Comparison of ENCODE assay signal across 17 cellular contexts in genomic region chr12:70553391-70553859, GRCh38.
DNase-seq lines count a peak whose midpoint lies in the region; ATAC-seq, FAIRE-seq and TF ChIP-seq lines count a peak whose summit lies in the region.
"Had no signal": no experiment of that assay in that cellular context is flagged by ENCODE, and none has a peak within 500 bp of the region (broad histone marks: within the 10 kb centered on the region; RNA-seq: fewer than 3 reads in every experiment).

No MANE protein-coding gene starts in this region.

- peak; percentile 69 to 90 (median 72) for ATAC-seq in heart left ventricle
- ATAC-seq in Right ventricle myocardium inferior, result no peak

- H3K27me3 ChIP-seq in heart left ventricle (no peaks in the 10 kb centered on the region), astrocyte (ENCODE audit: insufficient read depth, low read length) (no peaks in the 10 kb centered on the region), mammary epithelial cell (ENCODE audit: insufficient read depth, low read length) (no peaks in the 10 kb centered on the region)

- no peaks in the 10 kb centered on the region for H3K79me2 ChIP-seq in astrocyte (ENCODE audit: insufficient read depth, low read length)
- H3K79me2 ChIP-seq in mammary epithelial cell (ENCODE audit: insufficient read depth, low read length), result no peaks in the 10 kb centered on the region

- WGBS in heart left ventricle, 4 donors, result 34 to 55% (median 43%) methylated on average over 2 of the region's 2 CpGs
- WGBS in mammary epithelial cell (ENCODE audit: low coverage, missing lambda C conversion rate), result 95% methylated on average over 2 of the region's 2 CpGs

- no peak overlapping the region for H3K4me3 ChIP-seq in heart left ventricle
- no peak overlapping the region for H3K4me3 ChIP-seq in astrocyte (ENCODE audit: insufficient read depth, low read depth, low read length)
- no peak overlapping the region for H3K4me3 ChIP-seq in mammary epithelial cell (replicated peaks in 1 of 3; ENCODE audit: insufficient read depth in 1 of 3, low read depth in 2 of 3, low read length in 3 of 3)

- H3K27me3 Mint-ChIP-seq in astrocyte (ENCODE audit: low read depth, unreplicated experiment), result no peaks in the 10 kb centered on the region
- H3K27me3 Mint-ChIP-seq in mesothelial cell of epicardium (ENCODE audit: low read depth), result peaks cover 6% of the 10 kb centered on the region

- H3K4me2 ChIP-seq in astrocyte (ENCODE audit: low read length) (no peak overlapping the region), mammary epithelial cell (ENCODE audit: insufficient read depth, low read depth, low read length) (no peak overlapping the region)

- H4K20me1 ChIP-seq in astrocyte (ENCODE audit: insufficient read depth, low read length), result no peaks in the 10 kb centered on the region
- H4K20me1 ChIP-seq in mammary epithelial cell (ENCODE audit: insufficient read depth, low read length), result no peaks in the 10 kb centered on the region

- H3K4me1 Mint-ChIP-seq in astrocyte (ENCODE audit: low read depth, unreplicated experiment) (peaks cover 13% of the 10 kb centered on the region), mesothelial cell of epicardium (peaks cover 12% of the 10 kb centered on the region)

- in situ Hi-C loops in GM13977 (cut with MboI; ENCODE audit: low pct_unique_long_range_greater_than_20kb, low sequenced_read_pairs, unreplicated experiment) (no loop called here), mammary epithelial cell (cut with MboI; ENCODE audit: low sequenced_read_pairs in 2 of 2) (loop anchor here in 1 of 2 donors (25.0 kb wide), 1 partner anchor 191 kb away; the partner anchor contains the start of gene KCNMB4)

- H3K27ac ChIP-seq in heart left ventricle, result no peak overlapping the region
- H3K27ac ChIP-seq in astrocyte (ENCODE audit: low read depth, low read length), result no peak overlapping the region
- H3K27ac ChIP-seq in mammary epithelial cell (ENCODE audit: insufficient read depth, low read depth, low read length), result no peak overlapping the region

- H3K36me3 Mint-ChIP-seq in astrocyte (ENCODE audit: low read depth, unreplicated experiment) (no peaks in the 10 kb centered on the region), mesothelial cell of epicardium (no peaks in the 10 kb centered on the region)

- H3K9me3 ChIP-seq in heart left ventricle (no peaks in the 10 kb centered on the region), astrocyte (ENCODE audit: insufficient read depth, low read depth, low read length) (no peaks in the 10 kb centered on the region), mammary epithelial cell (replicated peaks; ENCODE audit: insufficient read depth, low read length) (no peaks in the 10 kb centered on the region)

- FAIRE-seq in astrocyte (lab: Jason Lieb, UNC), result no peak
- FAIRE-seq: H1, RCC 7860 had no signal

- TF ChIP-seq POLR2A in heart left ventricle (IDR thresholded peaks at IDR 0.05), result no peak

- H2AFZ ChIP-seq in astrocyte (ENCODE audit: low read depth, low read length) (no peak overlapping the region), mammary epithelial cell (ENCODE audit: low read depth, low read length) (no peak overlapping the region)

- H3K9me3 Mint-ChIP-seq in astrocyte (ENCODE audit: unreplicated experiment) (peaks cover 2% of the 10 kb centered on the region), mesothelial cell of epicardium (no peaks in the 10 kb centered on the region)

- H3K4me1 ChIP-seq in heart left ventricle (peaks cover 0 to 36% (median 10%) of the 10 kb centered on the region in 12 donors), astrocyte (ENCODE audit: insufficient read depth, low read length) (peaks cover 3% of the 10 kb centered on the region), mammary epithelial cell (ENCODE audit: insufficient read depth, low read length) (peaks cover 14% of the 10 kb centered on the region)

- no TSS peak for BruUV-seq in mammary epithelial cell (replicated peaks; lab: Mats Ljungman, UMichigan)

- H3K4me3 Mint-ChIP-seq in astrocyte (ENCODE audit: unreplicated experiment), result no peak overlapping the region
- no peak overlapping the region for H3K4me3 Mint-ChIP-seq in mesothelial cell of epicardium

- intact Hi-C loops in heart left ventricle (cut with DNase I) (no loop called here), Right ventricle myocardium inferior (cut with DNase I) (no loop called here), mammary epithelial cell (cut with micrococcal nuclease) (no loop called here)

- TF ChIP-seq CTCF in heart left ventricle (IDR thresholded peaks at IDR 0.05) (no peak), astrocyte (IDR thresholded peaks at IDR 0.05; ENCODE audit: insufficient read depth, low read depth, low read length) (no peak), mesothelial cell of epicardium (IDR thresholded peaks at IDR 0.05; ENCODE audit: unreplicated experiment) (no peak), GM13977 (IDR thresholded peaks at IDR 0.05; ENCODE audit: extremely low read depth, insufficient read depth, missing control alignments) (no peak), mammary epithelial cell (conservative IDR thresholded peaks at IDR 0.05 in 1 of 2, IDR thresholded peaks at IDR 0.05 in 1 of 2; ENCODE audit: extremely low read depth in 1 of 2, insufficient read depth in 1 of 2, low read depth in 1 of 2, low read length in 2 of 2) (no peak)

- CTCF ChIA-PET in mammary epithelial cell (lab: Charles Lee; ENCODE audit: low non-redundant PET), result no interaction called here

- dilution Hi-C loops in mammary epithelial cell (cut with HindIII; ENCODE audit: low sequenced_read_pairs), result loop anchor here (25.0 kb wide), 1 partner anchor 666 kb away; no protein-coding TSS in a partner anchor

- peak in 1 of 5 donors; percentile 16 for DNase-seq in heart left ventricle
- DNase-seq in Right ventricle myocardium inferior (ENCODE audit: missing footprints), result no peak
- DNase-seq in NCI-H1092 (lab: John Stamatoyannopoulos, UW), result peak; percentile 2
- DNase-seq in astrocyte (ENCODE audit: low read depth), result peak; percentile 27
- DNase-seq in mesothelial cell of epicardium (ENCODE audit: low spot score in 2 of 2, unreplicated experiment in 2 of 2), result no peak
- DNase-seq in activated CD4-positive, alpha-beta T cell treated with anti-CD3 and anti-CD28 coated beads, Interleukin-2, amount 50 U/mL, for 1 hour, result no peak
- DNase-seq in GM13977 (ENCODE audit: low spot score), result no peak
- no peak for DNase-seq in mammary epithelial cell
- DNase-seq: C1 segment of cervical spinal cord, GF-D8, MM.1S, NCI-H187, NCI-H510A treated with DMSO at 0.1 percent for 48 hours, NCI-H82, SHP77 treated with DMSO at 0.1 percent for 48 hours had no signal

- H3K36me3 ChIP-seq in heart left ventricle (peaks cover 0 to 98% (median 4%) of the 10 kb centered on the region in 9 donors), astrocyte (ENCODE audit: insufficient read depth, low read length) (no peaks in the 10 kb centered on the region), mammary epithelial cell (ENCODE audit: insufficient read depth, low read length) (no peaks in the 10 kb centered on the region)

- H3K27ac Mint-ChIP-seq in astrocyte (ENCODE audit: unreplicated experiment) (no peak overlapping the region), mesothelial cell of epicardium (peak overlapping the region; percentile 31)

- H3K9ac ChIP-seq in astrocyte (ENCODE audit: low read length) (no peak overlapping the region), mammary epithelial cell (ENCODE audit: insufficient read depth, low read length) (no peak overlapping the region)

Comparison
In these comparisons a context has a peak if more than half of its experiments do, and no peak if none do; other contexts are left out.
1. DNase-seq: peak in NCI-H1092 (single experiment) and astrocyte (single experiment); none in Right ventricle myocardium inferior (single experiment), mesothelial cell of epicardium (0 of 2), activated CD4-positive, alpha-beta T cell treated with anti-CD3 and anti-CD28 coated beads, Interleukin-2, amount 50 U/mL, for 1 hour (single experiment), GM13977 (single experiment) and mammary epithelial cell (single experiment).